19 cellular contexts compared by ENCODE assay signal in the genomic region with DNA sequence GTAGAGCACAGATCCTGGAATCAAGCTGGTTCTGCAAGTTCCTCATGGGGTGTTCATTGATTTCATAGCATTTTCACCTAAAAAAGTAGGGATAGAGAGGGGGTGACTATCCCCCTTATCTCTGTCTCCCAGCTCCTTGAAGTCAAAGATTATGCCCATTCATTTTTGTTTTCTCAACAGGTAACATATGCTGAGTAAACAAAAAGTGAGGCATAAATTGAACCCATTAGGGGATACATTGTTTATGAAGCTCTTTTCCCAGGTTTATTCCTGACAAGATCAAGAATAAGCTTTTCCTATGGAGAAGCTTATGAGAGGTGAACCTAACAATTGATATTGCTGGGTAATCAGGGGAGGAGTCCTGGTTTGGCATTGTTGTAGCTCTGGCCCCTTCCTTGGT.
"Had no signal": no experiment of that assay in that cellular context is flagged by ENCODE, and none has a peak within 500 bp of the region (broad histone marks: within the 10 kb centered on the region; RNA-seq: fewer than 3 reads in every experiment).

No MANE protein-coding gene starts in this region.

- H3K9me3 ChIP-seq: psoas muscle, suprapubic skin, thyroid gland, vagina had no signal

- H3K4me3 Mint-ChIP-seq: effector memory CD8-positive, alpha-beta T cell; naive thymus-derived CD8-positive, alpha-beta T cell; nephron progenitor cell; stimulated activated naive B cell treated with anti-CD40 and anti-IgM and Interleukin-4, amounts not matched to agents 10 μg/mL and 1 μg/mL and 100 μg/mL, for 72 hours; stimulated activated naive CD8-positive, alpha-beta T cell treated with anti-CD3 and anti-CD28 coated beads, Interleukin-15, amount 100 ng/mL, for 72 hours had no signal

- DNase-seq: cortex of kidney; effector memory CD8-positive, alpha-beta T cell; kidney; naive thymus-derived CD8-positive, alpha-beta T cell; nephron progenitor cell; nucleus accumbens; posterior cingulate gyrus; psoas muscle; right cardiac atrium; stimulated activated CD4-positive, alpha-beta T cell treated with anti-CD3 and anti-CD28 coated beads, Interleukin-15, amount 100 ng/mL, for 24 hours; stimulated activated CD4-positive, alpha-beta T cell treated with anti-CD3 and anti-CD28 coated beads, Interleukin-2, amount 100 ng/mL, for 48 hours; stimulated activated naive B cell treated with anti-CD40 and anti-IgM and Interleukin-4, amounts not matched to agents 10 μg/mL and 1 μg/mL and 100 μg/mL, for 72 hours; stimulated activated naive CD8-positive, alpha-beta T cell treated with anti-CD3 and anti-CD28 coated beads, Interleukin-15, amount 100 ng/mL, for 72 hours; thyroid gland; trophoblast cell had no signal

- H3K27me3 ChIP-seq: suprapubic skin, thyroid gland, vagina had no signal

- H3K27ac ChIP-seq: psoas muscle, skin epidermis, suprapubic skin, thyroid gland, vagina had no signal

- ATAC-seq: effector memory CD8-positive, alpha-beta T cell; naive thymus-derived CD8-positive, alpha-beta T cell; psoas muscle; stimulated activated naive B cell treated with anti-CD40 and anti-IgM and Interleukin-4, amounts not matched to agents 10 μg/mL and 1 μg/mL and 100 μg/mL, for 72 hours; stimulated activated naive CD8-positive, alpha-beta T cell treated with anti-CD3 and anti-CD28 coated beads, Interleukin-15, amount 100 ng/mL, for 72 hours had no signal

- H3K9me3 Mint-ChIP-seq: effector memory CD8-positive, alpha-beta T cell; naive thymus-derived CD8-positive, alpha-beta T cell; nephron progenitor cell; stimulated activated naive B cell treated with anti-CD40 and anti-IgM and Interleukin-4, amounts not matched to agents 10 μg/mL and 1 μg/mL and 100 μg/mL, for 72 hours; stimulated activated naive CD8-positive, alpha-beta T cell treated with anti-CD3 and anti-CD28 coated beads, Interleukin-15, amount 100 ng/mL, for 72 hours had no signal

- H3K36me3 ChIP-seq: thyroid gland had no signal

- H3K27ac Mint-ChIP-seq: effector memory CD8-positive, alpha-beta T cell; naive thymus-derived CD8-positive, alpha-beta T cell; nephron progenitor cell; stimulated activated naive B cell treated with anti-CD40 and anti-IgM and Interleukin-4, amounts not matched to agents 10 μg/mL and 1 μg/mL and 100 μg/mL, for 72 hours; stimulated activated naive CD8-positive, alpha-beta T cell treated with anti-CD3 and anti-CD28 coated beads, Interleukin-15, amount 100 ng/mL, for 72 hours had no signal

- H3K4me1 Mint-ChIP-seq: naive thymus-derived CD8-positive, alpha-beta T cell; nephron progenitor cell; stimulated activated naive B cell treated with anti-CD40 and anti-IgM and Interleukin-4, amounts not matched to agents 10 μg/mL and 1 μg/mL and 100 μg/mL, for 72 hours; stimulated activated naive CD8-positive, alpha-beta T cell treated with anti-CD3 and anti-CD28 coated beads, Interleukin-15, amount 100 ng/mL, for 72 hours had no signal

- H3K27me3 Mint-ChIP-seq: effector memory CD8-positive, alpha-beta T cell; naive thymus-derived CD8-positive, alpha-beta T cell; stimulated activated naive B cell treated with anti-CD40 and anti-IgM and Interleukin-4, amounts not matched to agents 10 μg/mL and 1 μg/mL and 100 μg/mL, for 72 hours; stimulated activated naive CD8-positive, alpha-beta T cell treated with anti-CD3 and anti-CD28 coated beads, Interleukin-15, amount 100 ng/mL, for 72 hours had no signal

- H3K4me3 ChIP-seq: lung, psoas muscle, skin epidermis, suprapubic skin, thyroid gland, vagina had no signal

- H3K4me1 ChIP-seq: psoas muscle, suprapubic skin, thyroid gland, vagina had no signal
